ENCODE assay signal across 10 cellular contexts in genomic region chr15:73751896-73752816, GRCh38. TPM values are rescaled to one million over a fixed set of nuclear protein-coding genes. Genes with fewer than 3 reads are reported as not detected.
DNase-seq lines count a peak whose midpoint lies in the region; ATAC-seq and TF ChIP-seq lines count a peak whose summit lies in the region.
"Had no signal": no experiment of that assay in that cellular context is flagged by ENCODE, and none has a peak within 500 bp of the region (broad histone marks: within the 10 kb centered on the region; RNA-seq: fewer than 3 reads in every experiment).

No MANE protein-coding gene starts in this region.

- H3K4me3 ChIP-seq in HFF-Myc (replicated peaks; ENCODE audit: low read depth, low read length) (peak overlapping the region; percentile 13), colonic mucosa (peak overlapping the region; percentile 42), spleen (peak overlapping the region; percentile 13 to 63 (median 30))

- CTCF ChIA-PET in activated CD4-positive, alpha-beta memory T cell treated with anti-CD3 and anti-CD28 coated beads, Interleukin-2, amount 10 ng/mL, durations not matched to agents 7 days and 5 days (lab: Charles Lee): no interaction called here

- H3K4me1 Mint-ChIP-seq in activated CD4-positive, alpha-beta memory T cell treated with anti-CD3 and anti-CD28 coated beads, Interleukin-2, amount 10 ng/mL, durations not matched to agents 7 days and 5 days: no peaks in the 10 kb centered on the region

- H3K27ac ChIP-seq in colonic mucosa (no peak overlapping the region), spleen (no peak overlapping the region)

- H3K4me3 Mint-ChIP-seq in activated CD4-positive, alpha-beta memory T cell treated with anti-CD3 and anti-CD28 coated beads, Interleukin-2, amount 10 ng/mL, durations not matched to agents 7 days and 5 days: no peak overlapping the region

- ATAC-seq in left lobe of liver: peak; percentile 47

- H3K9me3 Mint-ChIP-seq in activated CD4-positive, alpha-beta memory T cell treated with anti-CD3 and anti-CD28 coated beads, Interleukin-2, amount 10 ng/mL, durations not matched to agents 7 days and 5 days: no peaks in the 10 kb centered on the region

- H3K36me3 Mint-ChIP-seq in activated CD4-positive, alpha-beta memory T cell treated with anti-CD3 and anti-CD28 coated beads, Interleukin-2, amount 10 ng/mL, durations not matched to agents 7 days and 5 days (ENCODE audit: low read depth): no peaks in the 10 kb centered on the region

- H3K27me3 Mint-ChIP-seq in activated CD4-positive, alpha-beta memory T cell treated with anti-CD3 and anti-CD28 coated beads, Interleukin-2, amount 10 ng/mL, durations not matched to agents 7 days and 5 days: peaks cover 59% of the 10 kb centered on the region

- POLR2A ChIA-PET in activated CD4-positive, alpha-beta memory T cell treated with anti-CD3 and anti-CD28 coated beads, Interleukin-2, amount 10 ng/mL, durations not matched to agents 7 days and 5 days (lab: Charles Lee): no interaction called here

- TF ChIP-seq POLR2A in spleen (IDR thresholded peaks at IDR 0.05): no peak

- DNase-seq in HFF-Myc (ENCODE audit: extremely low read depth, low read depth) (no peak), colonic mucosa (no peak), left lobe of liver (ENCODE audit: low spot score) (no peak), spleen (peak; percentile 43), mesenteric fat pad (ENCODE audit: low spot score) (no peak)
- DNase-seq in stimulated activated CD4-positive, alpha-beta T cell treated with anti-CD3 and anti-CD28 coated beads, Interleukin-1b, Interleukin-23, amount 100 ng/mL, for 48 hours: no peak
- no peak for DNase-seq in activated naive CD4-positive, alpha-beta T cell treated with Interleukin-2 at 50 U/mL for 16 hours
- no peak for DNase-seq in activated CD4-positive, alpha-beta memory T cell treated with anti-CD3 and anti-CD28 coated beads, Interleukin-2, amount 10 ng/mL, durations not matched to agents 7 days and 5 days
- DNase-seq: activated effector memory CD4-positive, alpha-beta T cell treated with anti-CD3 and anti-CD28 coated beads, Interleukin-2, amount 50 U/mL, for 16 hours; KBM-7 had no signal

- H3K27ac Mint-ChIP-seq in activated CD4-positive, alpha-beta memory T cell treated with anti-CD3 and anti-CD28 coated beads, Interleukin-2, amount 10 ng/mL, durations not matched to agents 7 days and 5 days: no peak overlapping the region

- peaks cover 36% of the 10 kb centered on the region for H3K27me3 ChIP-seq in colonic mucosa
- H3K27me3 ChIP-seq in spleen (replicated peaks in 1 of 7): peaks cover 0 to 96% (median 26%) of the 10 kb centered on the region in 7 donors

- 1 to 3% (median 2%) methylated on average over 22 to 81 of the region's 81 CpGs for WGBS in spleen, 5 donors

- intact Hi-C loops in colonic mucosa (cut with DNase I): no loop called here
- intact Hi-C loops in spleen (cut with DNase I; ENCODE audit: low total_unique reads): no loop called here

- H3K36me3 ChIP-seq in colonic mucosa: no peaks in the 10 kb centered on the region
- H3K36me3 ChIP-seq in spleen: no peaks in the 10 kb centered on the region

- TF ChIP-seq CTCF in HFF-Myc (IDR thresholded peaks at IDR 0.05; ENCODE audit: low read depth, low read length, missing control alignments): no peak
- no peak for TF ChIP-seq CTCF in colonic mucosa (IDR thresholded peaks at IDR 0.05)
- TF ChIP-seq CTCF in spleen (IDR thresholded peaks at IDR 0.05 in 8 of 11, conservative IDR thresholded peaks at IDR 0.05 in 3 of 11): no peak

- H3K4me1 ChIP-seq in colonic mucosa: no peaks in the 10 kb centered on the region
- peaks cover 4 to 24% (median 15%) of the 10 kb centered on the region in 6 donors for H3K4me1 ChIP-seq in spleen

- H3K9me3 ChIP-seq in colonic mucosa (no peaks in the 10 kb centered on the region), spleen (no peaks in the 10 kb centered on the region)

- peak overlapping the region in 1 of 2 donors; percentile 66 for H3K9ac ChIP-seq in colonic mucosa (ENCODE audit: low read depth in 2 of 2, low read length in 2 of 2)

RNA-seq across cellular contexts. Expression of gene INSYN1, which starts 1.0 kb away (rescaled TPM):
- under 1 TPM; 0.32 to 0.58 TPM for total RNA-seq in colonic mucosa
- total RNA-seq in left lobe of liver: 1.4 TPM
- 1 to 10 TPM in 3 of 7 donors, under 1 TPM in 3, not detected in 1; 0.51 to 2.8 (median 0.88) TPM for total RNA-seq in spleen
- 1 to 10 TPM in 1 of 3 donors, under 1 TPM in 2; 0.11 to 1.2 (median 0.35) TPM for polyA plus RNA-seq in spleen
- total RNA-seq in mesenteric fat pad: 5.0 TPM
- not detected for total RNA-seq in activated CD4-positive, alpha-beta memory T cell treated with anti-CD3 and anti-CD28 coated beads, Interleukin-2, amount 10 ng/mL, durations not matched to agents 7 days and 5 days
